ENCODE assay signal across 8 cellular contexts in the genomic region with DNA sequence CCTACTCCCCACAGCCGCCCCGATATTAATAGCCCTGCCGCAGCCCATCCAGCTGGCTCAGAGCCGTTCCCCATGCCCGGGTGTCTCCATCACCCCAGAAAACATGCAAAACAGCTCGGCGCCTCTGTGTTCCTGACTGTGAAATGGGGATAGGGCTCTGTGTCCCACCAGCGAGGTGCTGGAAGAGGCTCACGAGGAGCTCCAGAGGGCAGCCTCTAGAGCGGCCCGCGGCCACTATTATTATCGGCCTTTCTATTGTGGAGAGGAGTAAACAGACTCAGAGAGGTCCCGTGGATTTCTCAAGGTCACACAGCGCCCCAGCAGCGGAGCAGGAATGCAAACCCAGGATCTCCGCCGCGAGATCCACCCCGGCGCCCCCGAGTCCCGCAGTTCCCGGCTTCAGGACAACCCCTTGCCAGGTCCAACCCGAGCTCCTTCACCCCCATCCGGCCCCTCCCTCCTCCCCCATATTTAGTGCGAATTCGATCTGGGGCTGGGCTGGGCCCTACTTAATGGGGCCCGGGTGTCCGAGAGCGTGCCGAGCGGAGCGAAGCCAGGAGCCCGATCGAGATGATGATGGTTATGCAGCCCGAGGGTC. TPM values are rescaled to one million over a fixed set of nuclear protein-coding genes. Genes with fewer than 3 reads are reported as not detected.
DNase-seq lines count a peak whose midpoint lies in the region; ATAC-seq, FAIRE-seq and TF ChIP-seq lines count a peak whose summit lies in the region.

A gene (plus strand): TSS at position 536 of the 598 bp plus-strand sequence. CDS start 35 bp downstream, at position 571.

- 2 to 6% methylated on average over 32 of the region's 37 CpGs for WGBS in tibial nerve, 2 donors

- H3K4me1 ChIP-seq in HUES48 (ENCODE audit: control insufficient read depth, insufficient read depth, low read length) (peaks cover 18% of the 10 kb centered on the region; the same call in 1 of the 2 replicates), left lung (peaks cover 11 to 44% of the 10 kb centered on the region in 2 donors), tibial nerve (peaks cover 4 to 56% (median 24%) of the 10 kb centered on the region in 4 donors)

- H3K4me3 ChIP-seq in BJ (ENCODE audit: low read depth, low read length) (peak within 1 kb of the TSS; percentile 79), HUES48 (ENCODE audit: low read depth, low read length) (peak within 1 kb of the TSS; percentile 71), brain microvascular endothelial cell (ENCODE audit: low read depth, low read length) (peak within 1 kb of the TSS; percentile 70), left lung (peak within 1 kb of the TSS; percentile 67 to 81), tibial nerve (peak within 1 kb of the TSS; percentile 65 to 98 (median 72))

- FAIRE-seq in RCC 7860 (lab: Jason Lieb, UNC): no peak

- DNase-seq in BJ (ENCODE audit: low read depth) (no peak), brain microvascular endothelial cell (no peak), left lung (no peak), tibial nerve (ENCODE audit: low spot score in 2 of 2) (peak; percentile 29 to 41), NCI-H1436 (lab: John Stamatoyannopoulos, UW) (no peak), RCC 7860 (ENCODE audit: low spot score) (no peak), pons (ENCODE audit: low spot score) (no peak)

- TF ChIP-seq POLR2A in tibial nerve (IDR thresholded peaks at IDR 0.05): no peak

- H3K9ac ChIP-seq in HUES48 (ENCODE audit: low read depth, low read length): peak within 1 kb of the TSS; percentile 39

- TF ChIP-seq CTCF in BJ (IDR thresholded peaks at IDR 0.05; ENCODE audit: insufficient read depth, low read depth, low read length): no peak
- TF ChIP-seq CTCF in brain microvascular endothelial cell (IDR thresholded peaks at IDR 0.05; ENCODE audit: low read depth, low read length, missing control alignments): no peak
- no peak for TF ChIP-seq CTCF in left lung (IDR thresholded peaks at IDR 0.05)
- TF ChIP-seq CTCF in tibial nerve (IDR thresholded peaks at IDR 0.05): no peak

- POLR2A ChIA-PET in BJ (lab: Charles Lee): no interaction called here

- H3K36me3 ChIP-seq in BJ (ENCODE audit: control insufficient read depth, insufficient read depth, low read length): peaks cover 1% of the 10 kb centered on the region
- no peaks in the 10 kb centered on the region; the same call in 1 of the 2 replicates for H3K36me3 ChIP-seq in HUES48 (ENCODE audit: control insufficient read depth, insufficient read depth, low read length)
- H3K36me3 ChIP-seq in brain microvascular endothelial cell (replicated peaks): no peaks in the 10 kb centered on the region
- H3K36me3 ChIP-seq in left lung: peaks cover 0 to 17% of the 10 kb centered on the region in 2 donors
- peaks cover 0 to 22% (median 0%) of the 10 kb centered on the region in 3 donors for H3K36me3 ChIP-seq in tibial nerve

- H3K9me3 ChIP-seq in HUES48 (ENCODE audit: control insufficient read depth, insufficient read depth, low read length) (no peaks in the 10 kb centered on the region), left lung (no peaks in the 10 kb centered on the region), tibial nerve (no peaks in the 10 kb centered on the region)

- H3K27me3 ChIP-seq in BJ (ENCODE audit: control insufficient read depth, insufficient read depth, low read length) (peaks cover 12% of the 10 kb centered on the region), HUES48 (ENCODE audit: control insufficient read depth, insufficient read depth, low read length) (no peaks in the 10 kb centered on the region; the same call in 1 of the 2 replicates), brain microvascular endothelial cell (replicated peaks) (no peaks in the 10 kb centered on the region), left lung (peaks cover 0 to 7% of the 10 kb centered on the region in 2 donors), tibial nerve (no peaks in the 10 kb centered on the region)

- TF ChIP-seq EP300 in tibial nerve (IDR thresholded peaks at IDR 0.05): no peak

- in situ Hi-C loops in brain microvascular endothelial cell (cut with HindIII; ENCODE audit: low pct_ligation_motif_present, low sequenced_read_pairs): no loop called here

- intact Hi-C loops in left lung (cut with DNase I): no loop called here

- H3K27ac ChIP-seq in HUES48 (ENCODE audit: low read depth, low read length): peak within 1 kb of the TSS; percentile 59
- peak within 1 kb of the TSS; percentile 48 for H3K27ac ChIP-seq in brain microvascular endothelial cell
- H3K27ac ChIP-seq in left lung: peak within 1 kb of the TSS; percentile 37 to 79
- H3K27ac ChIP-seq in tibial nerve: peak within 1 kb of the TSS; percentile 27 to 81 (median 72)

- peak; percentile 3 for ATAC-seq in left lung

- CTCF ChIA-PET in BJ (lab: Yijun Ruan, JAX): interaction anchor here (1.0 to 1.6 kb wide), 6 partner anchors 17 to 132 kb away, joined by 3 to 6 read pairs (median 4); a partner anchor contains a TSS

RNA-seq across cellular contexts. Expression of the gene that starts here (rescaled TPM):
- not detected in 2 replicates for polyA plus RNA-seq in BJ (2011; rRNA removed)
- not detected in 2 replicates for polyA minus RNA-seq in BJ (2011; rRNA and poly(A)+ RNA removed)
- total RNA-seq in left lung: under 1 TPM in 1 of 2 donors, not detected in 1; 0.16 TPM
- under 1 TPM in 1 of 4 donors, not detected in 3; 0.21 TPM for total RNA-seq in tibial nerve

Comparison
In these comparisons a context has a peak if more than half of its experiments do, and no peak if none do; other contexts are left out.
1. Peak in ATAC-seq, H3K4me3 ChIP-seq and H3K27ac ChIP-seq in left lung; RNA of the gene not detected or under 1 TPM.
2. Peak in DNase-seq, H3K4me3 ChIP-seq and H3K27ac ChIP-seq in tibial nerve; RNA of the gene not detected or under 1 TPM.